Comparison of ENCODE assay signal across 24 cellular contexts in genomic region chr9:112869917-112870316, GRCh38. TPM values are rescaled to one million over a fixed set of nuclear protein-coding genes. Genes with fewer than 3 reads are reported as not detected.
"Had no signal": no experiment of that assay in that cellular context is flagged by ENCODE, and none has a peak within 500 bp of the region (broad histone marks: within the 10 kb centered on the region; RNA-seq: fewer than 3 reads in every experiment).

No MANE protein-coding gene starts in this region.

- DNase-seq: activated CD4-positive, alpha-beta T cell treated with anti-CD3 and anti-CD28 coated beads, Interleukin-2, amount 50 U/mL, for 48 hours; activated naive CD8-positive, alpha-beta T cell treated with anti-CD3 and anti-CD28 coated beads, Interleukin-2, amount 10 ng/mL, durations not matched to agents 7 days and 5 days; activated T-cell treated with anti-CD3 and anti-CD28 coated beads for 4 hours; amygdala; effector memory CD8-positive, alpha-beta T cell; foreskin fibroblast; glutamatergic neuron; hippocampal formation; left colon; lower lobe of right lung; nucleus accumbens; posterior cingulate gyrus; stimulated activated CD4-positive, alpha-beta T cell treated with anti-CD3 and anti-CD28 coated beads, Interleukin-12 subunit alpha, Interleukin-12 subunit beta, amount 100 ng/mL, for 4 hours; stimulated activated CD4-positive, alpha-beta T cell treated with anti-CD3 and anti-CD28 coated beads, Interleukin-1b, Interleukin-23, amount 100 ng/mL, for 48 hours; stimulated activated CD8-positive, alpha-beta memory T cell treated with anti-CD3 and anti-CD28 coated beads, Interleukin-4, amount 100 ng/mL, for 48 hours; stimulated activated naive CD4-positive, alpha-beta T cell treated with Interleukin-2 at 50 U/mL for 16 hours; T-helper 2 cell; uterus; WERI-Rb-1 had no signal

- H3K27me3 Mint-ChIP-seq: activated naive CD8-positive, alpha-beta T cell treated with anti-CD3 and anti-CD28 coated beads, Interleukin-2, amount 10 ng/mL, durations not matched to agents 7 days and 5 days; effector memory CD8-positive, alpha-beta T cell; natural killer cell treated with Interleukin-12 subunit alpha and Interleukin-12 subunit beta and Interleukin-15 and Interleukin-18, amount 100 ng/mL, for 72 hours had no signal

- H3K27ac Mint-ChIP-seq: activated naive CD8-positive, alpha-beta T cell treated with anti-CD3 and anti-CD28 coated beads, Interleukin-2, amount 10 ng/mL, durations not matched to agents 7 days and 5 days; activated T-helper 1 cell treated with anti-CD3 and anti-CD28 coated beads, Interleukin-12 subunit alpha, Interleukin-12 subunit beta, Interleukin-2, Interleukin-4 antibody, amounts not matched to agents 30 ng/mL and 10 ng/mL and 1 ng/mL, durations not matched to agents 14 hours and 24 hours and 36 hours; effector memory CD8-positive, alpha-beta T cell; natural killer cell treated with Interleukin-12 subunit alpha and Interleukin-12 subunit beta and Interleukin-15 and Interleukin-18, amount 100 ng/mL, for 72 hours had no signal

- H3K36me3 Mint-ChIP-seq: natural killer cell treated with Interleukin-12 subunit alpha and Interleukin-12 subunit beta and Interleukin-15 and Interleukin-18, amount 100 ng/mL, for 72 hours had no signal

- H3K4me3 Mint-ChIP-seq: activated naive CD8-positive, alpha-beta T cell treated with anti-CD3 and anti-CD28 coated beads, Interleukin-2, amount 10 ng/mL, durations not matched to agents 7 days and 5 days; activated T-helper 1 cell treated with anti-CD3 and anti-CD28 coated beads, Interleukin-12 subunit alpha, Interleukin-12 subunit beta, Interleukin-2, Interleukin-4 antibody, amounts not matched to agents 30 ng/mL and 10 ng/mL and 1 ng/mL, durations not matched to agents 14 hours and 24 hours and 36 hours; effector memory CD8-positive, alpha-beta T cell; natural killer cell treated with Interleukin-12 subunit alpha and Interleukin-12 subunit beta and Interleukin-15 and Interleukin-18, amount 100 ng/mL, for 72 hours had no signal

- H3K9me3 Mint-ChIP-seq: activated naive CD8-positive, alpha-beta T cell treated with anti-CD3 and anti-CD28 coated beads, Interleukin-2, amount 10 ng/mL, durations not matched to agents 7 days and 5 days; activated T-helper 1 cell treated with anti-CD3 and anti-CD28 coated beads, Interleukin-12 subunit alpha, Interleukin-12 subunit beta, Interleukin-2, Interleukin-4 antibody, amounts not matched to agents 30 ng/mL and 10 ng/mL and 1 ng/mL, durations not matched to agents 14 hours and 24 hours and 36 hours; effector memory CD8-positive, alpha-beta T cell; natural killer cell treated with Interleukin-12 subunit alpha and Interleukin-12 subunit beta and Interleukin-15 and Interleukin-18, amount 100 ng/mL, for 72 hours had no signal

- FAIRE-seq: islet of Langerhans had no signal

RNA-seq across cellular contexts. Expression of gene SLC46A2, which starts 20.8 kb away (rescaled TPM):
- total RNA-seq: activated naive CD8-positive, alpha-beta T cell treated with anti-CD3 and anti-CD28 coated beads, Interleukin-2, amount 10 ng/mL, durations not matched to agents 7 days and 5 days; activated T-helper 1 cell treated with anti-CD3 and anti-CD28 coated beads, Interleukin-12 subunit alpha, Interleukin-12 subunit beta, Interleukin-2, Interleukin-4 antibody, amounts not matched to agents 30 ng/mL and 10 ng/mL and 1 ng/mL, durations not matched to agents 14 hours and 24 hours and 36 hours; cardiac muscle cell; dermis microvascular lymphatic vessel endothelial cell; left colon; natural killer cell treated with Interleukin-12 subunit alpha and Interleukin-12 subunit beta and Interleukin-15 and Interleukin-18, amount 100 ng/mL, for 72 hours; uterus had no signal
- polyA plus RNA-seq: cardiac muscle cell had no signal
